19 cellular contexts compared by ENCODE assay signal in genomic region chr9:111720170-111720569, GRCh38. TPM values are rescaled to one million over a fixed set of nuclear protein-coding genes. Genes with fewer than 3 reads are reported as not detected.
DNase-seq lines count a peak whose midpoint lies in the region; FAIRE-seq and TF ChIP-seq lines count a peak whose summit lies in the region.
"Had no signal": no experiment of that assay in that cellular context is flagged by ENCODE, and none has a peak within 500 bp of the region (broad histone marks: within the 10 kb centered on the region; RNA-seq: fewer than 3 reads in every experiment).

No MANE protein-coding gene starts in this region.

- CTCF ChIA-PET in BJ (lab: Yijun Ruan, JAX): interaction anchor here (1.0 kb wide), 1 partner anchor 64 kb away, joined by 3 read pairs; no protein-coding TSS in a partner anchor

- no peak overlapping the region for H3K4me3 ChIP-seq in BJ (ENCODE audit: low read depth, low read length)
- H3K4me3 ChIP-seq in fibroblast of the aortic adventitia (ENCODE audit: low read depth, low read length): no peak overlapping the region
- H3K4me3 ChIP-seq: colonic mucosa had no signal

- FAIRE-seq in RCC 7860 (lab: Jason Lieb, UNC): peak; percentile 10

- TF ChIP-seq CTCF in BJ (IDR thresholded peaks at IDR 0.05; ENCODE audit: insufficient read depth, low read depth, low read length) (peak; percentile 8; the same call in 1 of the 2 replicates), fibroblast of the aortic adventitia (IDR thresholded peaks at IDR 0.05; ENCODE audit: insufficient read depth, low read length) (peak; percentile 6)

- no peaks in the 10 kb centered on the region for H3K36me3 ChIP-seq in BJ (ENCODE audit: control insufficient read depth, insufficient read depth, low read length)
- H3K36me3 ChIP-seq: colonic mucosa had no signal

- no peak for DNase-seq in BJ (ENCODE audit: low read depth)
- DNase-seq in HCEC 1CT: peak; percentile 20
- no peak for DNase-seq in RCC 7860 (ENCODE audit: low spot score)
- no peak for DNase-seq in fibroblast of the aortic adventitia (ENCODE audit: low read depth)
- DNase-seq in activated effector memory CD4-positive, alpha-beta T cell treated with anti-CD3 and anti-CD28 coated beads, Interleukin-2, amount 50 U/mL, for 16 hours: no peak
- DNase-seq in putamen (ENCODE audit: low spot score): no peak
- DNase-seq in SIG-M5 (lab: John Stamatoyannopoulos, UW): no peak
- no peak for DNase-seq in inferior parietal cortex (ENCODE audit: extremely low spot score)
- DNase-seq: activated CD4-positive, alpha-beta T cell treated with anti-CD3 and anti-CD28 coated beads for 48 hours; activated CD8-positive, alpha-beta memory T cell treated with anti-CD3 and anti-CD28 coated beads, Interleukin-2, amount 50 U/mL, for 4 hours; activated gamma-delta T cell; anterior cingulate cortex; colonic mucosa; islet precursor cell; mesenchymal stem cell; natural killer cell; NCI-H1436 treated with DMSO at 0.1 percent for 48 hours; posterior cingulate gyrus; SHP77 treated with DMSO at 0.1 percent for 48 hours had no signal

- H3K27me3 ChIP-seq in BJ (ENCODE audit: control insufficient read depth, insufficient read depth, low read length): no peaks in the 10 kb centered on the region
- H3K27me3 ChIP-seq: colonic mucosa had no signal

- POLR2A ChIA-PET in BJ (lab: Charles Lee): no interaction called here

RNA-seq across cellular contexts. Expression of gene GNG10, which starts 58.8 kb away (rescaled TPM):
- 48.4 and 68.0 TPM in 2 replicates for polyA plus RNA-seq in BJ (2011; rRNA removed)
- 6.9 and 9.9 TPM in 2 replicates for polyA minus RNA-seq in BJ (2011; rRNA and poly(A)+ RNA removed)
- total RNA-seq in fibroblast of the aortic adventitia (ENCODE audit: low replicate concordance): 43.6 and 144 TPM in 2 replicates
